8 cellular contexts compared by ENCODE assay signal in the genomic region with DNA sequence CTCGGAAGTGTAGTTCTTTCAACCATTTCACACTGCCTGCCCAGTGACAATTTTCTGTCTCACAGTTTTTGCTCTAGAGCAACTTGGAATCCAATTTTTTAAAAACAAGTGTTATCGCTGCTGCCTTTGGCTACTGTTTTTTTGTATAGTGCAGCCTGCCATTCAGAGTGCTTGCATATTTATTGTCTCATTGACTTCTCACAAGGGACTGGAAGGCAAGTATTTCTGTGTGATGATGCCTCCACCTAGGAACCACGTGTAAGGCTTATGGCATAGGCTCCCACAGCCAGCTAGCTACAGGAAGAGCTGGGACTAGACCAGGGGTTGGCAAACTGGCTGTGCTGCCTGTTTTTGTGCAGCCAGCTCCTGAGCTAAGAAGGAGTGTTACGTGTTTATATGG. TPM values are rescaled to one million over a fixed set of nuclear protein-coding genes. Genes with fewer than 3 reads are reported as not detected.
DNase-seq lines count a peak whose midpoint lies in the region; ATAC-seq and TF ChIP-seq lines count a peak whose summit lies in the region.

No MANE protein-coding gene starts in this region.

- no peak overlapping the region for H3K27ac ChIP-seq in ectodermal cell (ENCODE audit: insufficient read depth, low read depth, low read length, poor library complexity, severe bottlenecking)

- H3K36me3 Mint-ChIP-seq in neural crest cell (ENCODE audit: low read depth) = peaks cover 11% of the 10 kb centered on the region

- H3K4me1 ChIP-seq in ectodermal cell (ENCODE audit: control insufficient read depth, insufficient read depth, low read length) = no peaks in the 10 kb centered on the region

- no peaks in the 10 kb centered on the region for H3K36me3 ChIP-seq in ectodermal cell (ENCODE audit: control insufficient read depth, insufficient read depth, low read length)

- no peaks in the 10 kb centered on the region for H3K27me3 Mint-ChIP-seq in neural crest cell (ENCODE audit: low read depth)

- WGBS in ectodermal cell, 2 experiments = 38 to 44% methylated on average over 4 of the region's 4 CpGs

- peak overlapping the region; percentile 93 for H3K4me3 ChIP-seq in GM12864 (ENCODE audit: low read depth, low read length)
- peak overlapping the region; percentile 87 for H3K4me3 ChIP-seq in ectodermal cell (ENCODE audit: insufficient read depth, low read depth, low read length)

- TF ChIP-seq CTCF in GM12864 (IDR thresholded peaks at IDR 0.05; ENCODE audit: low read depth, low read length, missing control alignments) (no peak), neural crest cell (conservative IDR thresholded peaks at IDR 0.05) (no peak)

- H3K4me1 Mint-ChIP-seq in neural crest cell = peaks cover 25% of the 10 kb centered on the region

- H3K9me3 ChIP-seq in ectodermal cell (ENCODE audit: control insufficient read depth, low read length) = no peaks in the 10 kb centered on the region

- intact Hi-C loops in head of caudate nucleus (cut with DNase I) = no loop called here

- peak overlapping the region; percentile 91 for H3K27ac Mint-ChIP-seq in neural crest cell (ENCODE audit: unreplicated experiment)

- peak; percentile 38 for DNase-seq in AG08396 (ENCODE audit: low spot score)
- no peak for DNase-seq in GM12864 (ENCODE audit: low read depth)
- DNase-seq in OCI-M1 (lab: John Stamatoyannopoulos, UW) = peak; percentile 58
- no peak for DNase-seq in neural crest cell (ENCODE audit: low read depth, low spot score)
- no peak for DNase-seq in effector CD4-positive, alpha-beta T cell
- no peak for DNase-seq in head of caudate nucleus

- no peak for ATAC-seq in HG03460 (IDR thresholded peaks at IDR 0.05; ENCODE audit: unreplicated experiment)

- peak overlapping the region; percentile 98 for H3K4me3 Mint-ChIP-seq in neural crest cell

- H3K9me3 Mint-ChIP-seq in neural crest cell = no peaks in the 10 kb centered on the region

- H3K27me3 ChIP-seq in ectodermal cell (ENCODE audit: control insufficient read depth, insufficient read depth, low read length, poor library complexity, severe bottlenecking) = no peaks in the 10 kb centered on the region

RNA-seq across cellular contexts. Expression of a gene that starts 0.9 kb away (rescaled TPM):
- 37.4 TPM for polyA plus RNA-seq in ectodermal cell (2013, experiment 1 of 4)
- 33.3 TPM for polyA plus RNA-seq in ectodermal cell (2013, experiment 2 of 4)
- polyA plus RNA-seq in ectodermal cell (2013, experiment 3 of 4) = 30.4 TPM
- 30.5 TPM for polyA plus RNA-seq in ectodermal cell (2013, experiment 4 of 4)
- total RNA-seq in neural crest cell = 30.6 and 31.9 TPM in 2 replicates

RNA-seq across cellular contexts. Expression of a gene that starts 1.0 kb away (rescaled TPM):
- polyA plus RNA-seq in ectodermal cell (2013, experiment 1 of 4) = 52.5 TPM
- polyA plus RNA-seq in ectodermal cell (2013, experiment 2 of 4) = 52.9 TPM
- polyA plus RNA-seq in ectodermal cell (2013, experiment 3 of 4) = 53.9 TPM
- 53.6 TPM for polyA plus RNA-seq in ectodermal cell (2013, experiment 4 of 4)
- 44.9 and 46.4 TPM in 2 replicates for total RNA-seq in neural crest cell

RNA-seq across cellular contexts. Expression of a gene that starts 59.1 kb away (rescaled TPM):
- polyA plus RNA-seq in ectodermal cell (2013, experiment 1 of 4) = 23.4 TPM
- 23.8 TPM for polyA plus RNA-seq in ectodermal cell (2013, experiment 2 of 4)
- polyA plus RNA-seq in ectodermal cell (2013, experiment 3 of 4) = 23.7 TPM
- polyA plus RNA-seq in ectodermal cell (2013, experiment 4 of 4) = 26.1 TPM
- 19.5 and 22.4 TPM in 2 replicates for total RNA-seq in neural crest cell

Comparison
In these comparisons a context has a peak if more than half of its experiments do, and no peak if none do; other contexts are left out.
1. DNase-seq: peak in AG08396 (single experiment) and OCI-M1 (single experiment); none in GM12864 (single experiment), neural crest cell (single experiment), effector CD4-positive, alpha-beta T cell (single experiment) and head of caudate nucleus (0 of 42).